Comparison of ENCODE assay signal across 10 cellular contexts in the genomic region with DNA sequence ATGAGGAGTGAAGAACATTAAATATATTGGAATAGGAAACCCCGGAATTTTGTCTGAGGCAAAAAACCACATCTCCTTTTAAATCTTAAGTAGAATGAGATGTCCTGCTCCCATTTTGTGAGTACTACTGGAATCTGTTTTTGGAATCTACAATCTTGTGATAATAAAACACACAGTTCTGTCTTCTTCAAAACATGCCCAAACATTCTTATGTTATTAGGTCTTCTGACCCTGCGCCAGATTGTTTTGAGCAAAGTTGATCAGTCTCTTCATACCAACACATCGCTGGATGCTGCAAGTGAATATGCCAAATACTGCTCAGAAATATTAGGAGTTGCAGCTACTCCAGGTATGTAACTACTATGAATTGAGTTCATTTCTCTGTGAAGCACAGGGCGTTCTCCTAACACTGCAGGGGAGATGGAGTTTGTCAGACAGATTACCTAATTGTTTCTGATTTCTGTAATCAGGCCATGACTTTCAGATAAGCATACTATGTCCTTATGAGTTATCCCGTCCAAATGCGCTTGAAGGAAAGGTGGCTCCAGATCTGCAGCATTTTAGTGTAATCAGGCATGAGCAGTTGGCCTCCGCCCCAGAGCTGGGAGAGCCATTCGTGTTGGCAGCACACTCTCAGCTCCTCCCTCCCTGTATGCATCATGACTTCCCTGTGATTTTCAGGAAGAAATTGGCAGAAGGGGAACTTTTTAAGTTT.
DNase-seq lines count a peak whose midpoint lies in the region; ATAC-seq and TF ChIP-seq lines count a peak whose summit lies in the region.
"Had no signal": no experiment of that assay in that cellular context is flagged by ENCODE, and none has a peak within 500 bp of the region (broad histone marks: within the 10 kb centered on the region; RNA-seq: fewer than 3 reads in every experiment).

No MANE protein-coding gene starts in this region.

- WGBS in heart left ventricle, 4 donors = 53 to 62% (median 61%) methylated on average over 8 of the region's 8 CpGs

- ATAC-seq in heart left ventricle = peak; percentile 90 to 97 (median 96)
- peak; percentile 76 for ATAC-seq in sciatic nerve

- no peaks in the 10 kb centered on the region for H3K9me3 ChIP-seq in heart left ventricle

- H3K27ac Mint-ChIP-seq in CD14-positive monocyte = no peak overlapping the region
- H3K27ac Mint-ChIP-seq: activated naive CD4-positive, alpha-beta T cell treated with anti-CD3 and anti-CD28 coated beads, Interleukin-2, amount 50 U/mL, for 24 hours had no signal

- peaks cover 68 to 79% of the 10 kb centered on the region in 2 donors for H3K36me3 Mint-ChIP-seq in CD14-positive monocyte

- H3K27me3 Mint-ChIP-seq in CD14-positive monocyte (ENCODE audit: low read depth in 3 of 3) = no peaks in the 10 kb centered on the region
- H3K27me3 Mint-ChIP-seq: activated naive CD4-positive, alpha-beta T cell treated with anti-CD3 and anti-CD28 coated beads, Interleukin-2, amount 50 U/mL, for 24 hours had no signal

- no peaks in the 10 kb centered on the region for H3K27me3 ChIP-seq in heart left ventricle

- H3K4me3 Mint-ChIP-seq in CD14-positive monocyte = no peak overlapping the region
- H3K4me3 Mint-ChIP-seq: activated naive CD4-positive, alpha-beta T cell treated with anti-CD3 and anti-CD28 coated beads, Interleukin-2, amount 50 U/mL, for 24 hours had no signal

- TF ChIP-seq CTCF in heart left ventricle (IDR thresholded peaks at IDR 0.05) (no peak), CD14-positive monocyte (IDR thresholded peaks at IDR 0.05) (no peak)

- peak overlapping the region in 5 of 12 donors; percentile 25 to 45 (median 30) for H3K27ac ChIP-seq in heart left ventricle

- H3K4me3 ChIP-seq in heart left ventricle = no peak overlapping the region

- H3K4me1 Mint-ChIP-seq in CD14-positive monocyte = peaks cover 13% of the 10 kb centered on the region

- intact Hi-C loops in heart left ventricle (cut with DNase I) = no loop called here
- intact Hi-C loops in sciatic nerve (cut with DNase I) = no loop called here
- intact Hi-C loops in CD14-positive monocyte (cut with micrococcal nuclease) = no loop called here

- peak; percentile 83 for DNase-seq in GM03348 (ENCODE audit: low spot score)
- peak in 50 of 58 donors; percentile 7 to 84 (median 56) for DNase-seq in anterior cingulate cortex (lab: John Stamatoyannopoulos, UW)
- peak; percentile 52 to 72 (median 63) for DNase-seq in heart left ventricle
- peak; percentile 73 for DNase-seq in sciatic nerve (ENCODE audit: low spot score)
- DNase-seq in CD14-positive monocyte (ENCODE audit: low spot score) = no peak
- no peak for DNase-seq in SKM-1 (lab: John Stamatoyannopoulos, UW; ENCODE audit: unreplicated experiment)
- no peak for DNase-seq in GM19240 (ENCODE audit: insufficient read length, low spot score)
- no peak for DNase-seq in RPMI8226
- DNase-seq: Karpas-422 had no signal

- TF ChIP-seq POLR2A in heart left ventricle (IDR thresholded peaks at IDR 0.05) = no peak

- H3K9me3 Mint-ChIP-seq in CD14-positive monocyte = no peaks in the 10 kb centered on the region
- H3K9me3 Mint-ChIP-seq: activated naive CD4-positive, alpha-beta T cell treated with anti-CD3 and anti-CD28 coated beads, Interleukin-2, amount 50 U/mL, for 24 hours had no signal

- H3K4me1 ChIP-seq in heart left ventricle = peaks cover 0 to 17% (median 5%) of the 10 kb centered on the region in 12 donors

- H3K36me3 ChIP-seq in heart left ventricle = peaks cover 0 to 25% (median 6%) of the 10 kb centered on the region in 9 donors

Comparison
In these comparisons a context has a peak if more than half of its experiments do, and no peak if none do; other contexts are left out.
1. DNase-seq: peak in GM03348 (single experiment), anterior cingulate cortex (50 of 58), heart left ventricle (5 of 5) and sciatic nerve (single experiment); none in CD14-positive monocyte (single experiment), SKM-1 (single experiment), GM19240 (single experiment) and RPMI8226 (single experiment).